In the genomic region with DNA sequence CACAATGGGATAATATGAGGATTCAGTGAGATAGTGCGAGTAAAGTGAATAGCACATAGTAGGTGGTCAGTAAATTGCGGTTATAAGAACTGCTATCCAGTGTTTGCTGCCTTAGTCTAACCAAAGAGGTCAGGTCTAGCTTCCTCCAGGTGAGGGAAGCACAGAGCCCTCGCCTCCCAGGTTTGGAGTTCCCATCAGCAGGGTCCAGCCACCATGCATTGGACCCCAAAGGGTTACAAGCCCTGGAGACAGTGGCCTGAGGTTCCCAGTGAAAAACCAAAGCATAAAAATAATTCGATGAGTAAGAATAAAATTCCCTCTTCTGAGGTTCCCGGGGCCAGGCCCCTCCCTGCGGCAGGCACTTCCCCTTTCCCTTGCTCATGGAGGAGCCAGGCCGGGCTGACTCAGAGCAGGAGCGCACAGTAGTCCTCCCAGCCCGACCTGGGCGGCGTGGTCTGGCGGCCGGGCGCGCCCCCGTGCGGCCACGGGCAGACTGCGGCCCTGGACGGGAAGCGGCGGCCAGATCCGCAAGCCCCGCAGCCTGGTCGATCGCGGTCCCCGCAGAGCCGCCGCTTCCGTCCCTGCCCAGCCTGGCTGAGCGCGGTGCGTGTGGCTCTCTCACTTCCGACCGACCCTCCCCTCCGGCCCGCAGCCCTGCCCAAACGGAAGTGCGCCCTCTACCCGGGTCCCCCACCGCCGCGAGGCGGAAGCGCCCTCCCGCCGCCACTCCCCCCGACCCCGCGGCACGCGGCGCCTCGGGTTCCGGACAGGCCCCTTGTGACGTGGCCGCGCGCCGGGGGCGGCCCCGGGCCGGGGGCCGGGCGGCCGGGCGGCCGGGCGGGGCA, we compare ENCODE assay signal across 1 cellular context.
A peak's percentile ranks its signal among the peaks of the same experiment; 100 is the strongest.
TF ChIP-seq lines count a peak whose summit lies in the region.

TSS of gene SLC39A13 (plus strand) at position 845 of the 845 bp plus-strand sequence. CDS start 1,505 bp downstream, outside the sequence.

TF ChIP-seq in K562, 482 proteins besides CTCF, POLR2A, EP300 and RAD21 (continued from another document and continues in another):
- TF ChIP-seq ARID3B (CRISPR knock-in tag; IDR thresholded peaks at IDR 0.05; ENCODE audit: borderline replicate concordance) (no peak), HCFC1 (IDR thresholded peaks at IDR 0.05; ENCODE audit: low read depth, low read length) (peak; percentile 89), MTA1 (IDR thresholded peaks at IDR 0.05; ENCODE audit: borderline replicate concordance) (no peak), POLR3A (IDR thresholded peaks at IDR 0.05; ENCODE audit: borderline replicate concordance, extremely low read depth, insufficient read depth, insufficient read length) (no peak), HNRNPK (IDR thresholded peaks at IDR 0.05; ENCODE audit: low read depth, low read length, poor library complexity, severe bottlenecking) (peak; percentile 85), ZNF184 (CRISPR knock-in tag; IDR thresholded peaks at IDR 0.05) (no peak), SIN3A (IDR thresholded peaks at IDR 0.05; ENCODE audit: borderline replicate concordance in 2 of 2, control insufficient read depth in 1 of 2, low read depth in 2 of 2, low read length in 2 of 2) (peak; percentile 12 to 69; a peak in 2 of 4 replicates), ZNF583 (CRISPR knock-in tag; IDR thresholded peaks at IDR 0.05) (peak; percentile 35; the same call in 1 of the 2 replicates), HNRNPLL (IDR thresholded peaks at IDR 0.05; ENCODE audit: low read depth, low read length, poor library complexity, severe bottlenecking) (peak; percentile 98), PREB (CRISPR knock-in tag; IDR thresholded peaks at IDR 0.05) (no peak), EGR1 (conservative IDR thresholded peaks at IDR 0.05) (0 out of 2 replicates have a peak, but pooled peaks have one; percentile 43), MAZ (CRISPR knock-in tag; conservative IDR thresholded peaks at IDR 0.05 in 1 of 2, IDR thresholded peaks at IDR 0.05 in 1 of 2) (peak; percentile 93 to 98), BRD9 (IDR thresholded peaks at IDR 0.05; ENCODE audit: low read depth, partially characterized antibody) (peak; percentile 82), TCF7L2 (IDR thresholded peaks at IDR 0.05; ENCODE audit: low read depth, low read length) (peak; percentile 42), ZNF175 (CRISPR knock-in tag; IDR thresholded peaks at IDR 0.05; ENCODE audit: low read depth) (peak; percentile 56), KAT2B (IDR thresholded peaks at IDR 0.05; ENCODE audit: low read depth, low read length) (no peak), MTA3 (IDR thresholded peaks at IDR 0.05; ENCODE audit: borderline replicate concordance) (peak; percentile 96; the same call in 1 of the 2 replicates), NFIX (CRISPR knock-in tag; IDR thresholded peaks at IDR 0.05; ENCODE audit: low read depth) (no peak), BCL6 (CRISPR knock-in tag; IDR thresholded peaks at IDR 0.05) (no peak), PPARD (CRISPR knock-in tag; IDR thresholded peaks at IDR 0.05) (no peak), CCAR2 (IDR thresholded peaks at IDR 0.05; ENCODE audit: low read depth, low read length) (no peak), FUS (optimal IDR thresholded peaks at IDR 0.05; ENCODE audit: low read depth, low read length) (no peak), RNF2 (IDR thresholded peaks at IDR 0.05) (no peak), HNRNPH1 (optimal IDR thresholded peaks at IDR 0.05; ENCODE audit: low read depth, low read length) (no peak), SMAD4 (CRISPR knock-in tag; conservative IDR thresholded peaks at IDR 0.05) (peak; percentile 96), ETV6 (IDR thresholded peaks at IDR 0.05; ENCODE audit: borderline replicate concordance in 1 of 2, low read depth in 2 of 2, low read length in 1 of 2) (peak; percentile 12 to 65; a peak in 1 of 4 replicates), ETV6 (CRISPR knock-in tag; IDR thresholded peaks at IDR 0.05; ENCODE audit: borderline replicate concordance) (0 out of 2 replicates have a peak, but pooled peaks have one; percentile 52), PHF20 (IDR thresholded peaks at IDR 0.05; ENCODE audit: partially characterized antibody) (peak; percentile 100), FOSL1 (tag; conservative IDR thresholded peaks at IDR 0.05) (peak; percentile 93), MCM2 (IDR thresholded peaks at IDR 0.05; ENCODE audit: low read depth) (peak; percentile 96)
- TF ChIP-seq, protein P1, sequence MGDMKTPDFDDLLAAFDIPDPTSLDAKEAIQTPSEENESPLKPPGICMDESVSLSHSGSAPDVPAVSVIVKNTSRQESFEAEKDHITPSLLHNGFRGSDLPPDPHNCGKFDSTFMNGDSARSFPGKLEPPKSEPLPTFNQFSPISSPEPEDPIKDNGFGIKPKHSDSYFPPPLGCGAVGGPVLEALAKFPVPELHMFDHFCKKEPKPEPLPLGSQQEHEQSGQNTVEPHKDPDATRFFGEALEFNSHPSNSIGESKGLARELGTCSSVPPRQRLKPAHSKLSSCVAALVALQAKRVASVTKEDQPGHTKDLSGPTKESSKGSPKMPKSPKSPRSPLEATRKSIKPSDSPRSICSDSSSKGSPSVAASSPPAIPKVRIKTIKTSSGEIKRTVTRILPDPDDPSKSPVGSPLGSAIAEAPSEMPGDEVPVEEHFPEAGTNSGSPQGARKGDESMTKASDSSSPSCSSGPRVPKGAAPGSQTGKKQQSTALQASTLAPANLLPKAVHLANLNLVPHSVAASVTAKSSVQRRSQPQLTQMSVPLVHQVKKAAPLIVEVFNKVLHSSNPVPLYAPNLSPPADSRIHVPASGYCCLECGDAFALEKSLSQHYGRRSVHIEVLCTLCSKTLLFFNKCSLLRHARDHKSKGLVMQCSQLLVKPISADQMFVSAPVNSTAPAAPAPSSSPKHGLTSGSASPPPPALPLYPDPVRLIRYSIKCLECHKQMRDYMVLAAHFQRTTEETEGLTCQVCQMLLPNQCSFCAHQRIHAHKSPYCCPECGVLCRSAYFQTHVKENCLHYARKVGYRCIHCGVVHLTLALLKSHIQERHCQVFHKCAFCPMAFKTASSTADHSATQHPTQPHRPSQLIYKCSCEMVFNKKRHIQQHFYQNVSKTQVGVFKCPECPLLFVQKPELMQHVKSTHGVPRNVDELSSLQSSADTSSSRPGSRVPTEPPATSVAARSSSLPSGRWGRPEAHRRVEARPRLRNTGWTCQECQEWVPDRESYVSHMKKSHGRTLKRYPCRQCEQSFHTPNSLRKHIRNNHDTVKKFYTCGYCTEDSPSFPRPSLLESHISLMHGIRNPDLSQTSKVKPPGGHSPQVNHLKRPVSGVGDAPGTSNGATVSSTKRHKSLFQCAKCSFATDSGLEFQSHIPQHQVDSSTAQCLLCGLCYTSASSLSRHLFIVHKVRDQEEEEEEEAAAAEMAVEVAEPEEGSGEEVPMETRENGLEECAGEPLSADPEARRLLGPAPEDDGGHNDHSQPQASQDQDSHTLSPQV (IDR thresholded peaks at IDR 0.05) = peak; percentile 84
- TF ChIP-seq, protein P2, sequence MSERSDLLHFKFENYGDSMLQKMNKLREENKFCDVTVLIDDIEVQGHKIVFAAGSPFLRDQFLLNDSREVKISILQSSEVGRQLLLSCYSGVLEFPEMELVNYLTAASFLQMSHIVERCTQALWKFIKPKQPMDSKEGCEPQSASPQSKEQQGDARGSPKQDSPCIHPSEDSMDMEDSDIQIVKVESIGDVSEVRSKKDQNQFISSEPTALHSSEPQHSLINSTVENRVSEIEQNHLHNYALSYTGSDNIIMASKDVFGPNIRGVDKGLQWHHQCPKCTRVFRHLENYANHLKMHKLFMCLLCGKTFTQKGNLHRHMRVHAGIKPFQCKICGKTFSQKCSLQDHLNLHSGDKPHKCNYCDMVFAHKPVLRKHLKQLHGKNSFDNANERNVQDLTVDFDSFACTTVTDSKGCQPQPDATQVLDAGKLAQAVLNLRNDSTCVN (CRISPR knock-in tag; IDR thresholded peaks at IDR 0.05) = no peak
- TF ChIP-seq, protein P3, sequence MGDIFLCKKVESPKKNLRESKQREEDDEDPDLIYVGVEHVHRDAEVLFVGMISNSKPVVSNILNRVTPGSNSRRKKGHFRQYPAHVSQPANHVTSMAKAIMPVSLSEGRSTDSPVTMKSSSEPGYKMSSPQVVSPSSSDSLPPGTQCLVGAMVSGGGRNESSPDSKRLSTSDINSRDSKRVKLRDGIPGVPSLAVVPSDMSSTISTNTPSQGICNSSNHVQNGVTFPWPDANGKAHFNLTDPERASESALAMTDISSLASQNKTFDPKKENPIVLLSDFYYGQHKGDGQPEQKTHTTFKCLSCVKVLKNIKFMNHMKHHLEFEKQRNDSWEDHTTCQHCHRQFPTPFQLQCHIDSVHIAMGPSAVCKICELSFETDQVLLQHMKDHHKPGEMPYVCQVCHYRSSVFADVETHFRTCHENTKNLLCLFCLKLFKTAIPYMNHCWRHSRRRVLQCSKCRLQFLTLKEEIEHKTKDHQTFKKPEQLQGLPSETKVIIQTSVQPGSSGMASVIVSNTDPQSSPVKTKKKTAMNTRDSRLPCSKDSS (IDR thresholded peaks at IDR 0.05; ENCODE audit: low read depth, partially characterized antibody) = no peak
- TF ChIP-seq, protein P4, sequence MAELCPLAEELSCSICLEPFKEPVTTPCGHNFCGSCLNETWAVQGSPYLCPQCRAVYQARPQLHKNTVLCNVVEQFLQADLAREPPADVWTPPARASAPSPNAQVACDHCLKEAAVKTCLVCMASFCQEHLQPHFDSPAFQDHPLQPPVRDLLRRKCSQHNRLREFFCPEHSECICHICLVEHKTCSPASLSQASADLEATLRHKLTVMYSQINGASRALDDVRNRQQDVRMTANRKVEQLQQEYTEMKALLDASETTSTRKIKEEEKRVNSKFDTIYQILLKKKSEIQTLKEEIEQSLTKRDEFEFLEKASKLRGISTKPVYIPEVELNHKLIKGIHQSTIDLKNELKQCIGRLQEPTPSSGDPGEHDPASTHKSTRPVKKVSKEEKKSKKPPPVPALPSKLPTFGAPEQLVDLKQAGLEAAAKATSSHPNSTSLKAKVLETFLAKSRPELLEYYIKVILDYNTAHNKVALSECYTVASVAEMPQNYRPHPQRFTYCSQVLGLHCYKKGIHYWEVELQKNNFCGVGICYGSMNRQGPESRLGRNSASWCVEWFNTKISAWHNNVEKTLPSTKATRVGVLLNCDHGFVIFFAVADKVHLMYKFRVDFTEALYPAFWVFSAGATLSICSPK (IDR thresholded peaks at IDR 0.05; ENCODE audit: borderline replicate concordance) = no peak
- TF ChIP-seq, protein P5, sequence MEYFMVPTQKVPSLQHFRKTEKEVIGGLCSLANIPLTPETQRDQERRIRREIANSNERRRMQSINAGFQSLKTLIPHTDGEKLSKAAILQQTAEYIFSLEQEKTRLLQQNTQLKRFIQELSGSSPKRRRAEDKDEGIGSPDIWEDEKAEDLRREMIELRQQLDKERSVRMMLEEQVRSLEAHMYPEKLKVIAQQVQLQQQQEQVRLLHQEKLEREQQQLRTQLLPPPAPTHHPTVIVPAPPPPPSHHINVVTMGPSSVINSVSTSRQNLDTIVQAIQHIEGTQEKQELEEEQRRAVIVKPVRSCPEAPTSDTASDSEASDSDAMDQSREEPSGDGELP (CRISPR knock-in tag; IDR thresholded peaks at IDR 0.05; ENCODE audit: borderline replicate concordance) = peak; percentile 87
- TF ChIP-seq, protein P6, sequence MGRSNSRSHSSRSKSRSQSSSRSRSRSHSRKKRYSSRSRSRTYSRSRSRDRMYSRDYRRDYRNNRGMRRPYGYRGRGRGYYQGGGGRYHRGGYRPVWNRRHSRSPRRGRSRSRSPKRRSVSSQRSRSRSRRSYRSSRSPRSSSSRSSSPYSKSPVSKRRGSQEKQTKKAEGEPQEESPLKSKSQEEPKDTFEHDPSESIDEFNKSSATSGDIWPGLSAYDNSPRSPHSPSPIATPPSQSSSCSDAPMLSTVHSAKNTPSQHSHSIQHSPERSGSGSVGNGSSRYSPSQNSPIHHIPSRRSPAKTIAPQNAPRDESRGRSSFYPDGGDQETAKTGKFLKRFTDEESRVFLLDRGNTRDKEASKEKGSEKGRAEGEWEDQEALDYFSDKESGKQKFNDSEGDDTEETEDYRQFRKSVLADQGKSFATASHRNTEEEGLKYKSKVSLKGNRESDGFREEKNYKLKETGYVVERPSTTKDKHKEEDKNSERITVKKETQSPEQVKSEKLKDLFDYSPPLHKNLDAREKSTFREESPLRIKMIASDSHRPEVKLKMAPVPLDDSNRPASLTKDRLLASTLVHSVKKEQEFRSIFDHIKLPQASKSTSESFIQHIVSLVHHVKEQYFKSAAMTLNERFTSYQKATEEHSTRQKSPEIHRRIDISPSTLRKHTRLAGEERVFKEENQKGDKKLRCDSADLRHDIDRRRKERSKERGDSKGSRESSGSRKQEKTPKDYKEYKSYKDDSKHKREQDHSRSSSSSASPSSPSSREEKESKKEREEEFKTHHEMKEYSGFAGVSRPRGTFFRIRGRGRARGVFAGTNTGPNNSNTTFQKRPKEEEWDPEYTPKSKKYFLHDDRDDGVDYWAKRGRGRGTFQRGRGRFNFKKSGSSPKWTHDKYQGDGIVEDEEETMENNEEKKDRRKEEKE (IDR thresholded peaks at IDR 0.05; ENCODE audit: borderline replicate concordance in 1 of 2, control insufficient read depth in 1 of 2, low read depth in 2 of 2, low read length in 1 of 2) = peak in 1 of 2 experiments; percentile 75; a peak in 1 of 4 replicates
- TF ChIP-seq, protein P7, sequence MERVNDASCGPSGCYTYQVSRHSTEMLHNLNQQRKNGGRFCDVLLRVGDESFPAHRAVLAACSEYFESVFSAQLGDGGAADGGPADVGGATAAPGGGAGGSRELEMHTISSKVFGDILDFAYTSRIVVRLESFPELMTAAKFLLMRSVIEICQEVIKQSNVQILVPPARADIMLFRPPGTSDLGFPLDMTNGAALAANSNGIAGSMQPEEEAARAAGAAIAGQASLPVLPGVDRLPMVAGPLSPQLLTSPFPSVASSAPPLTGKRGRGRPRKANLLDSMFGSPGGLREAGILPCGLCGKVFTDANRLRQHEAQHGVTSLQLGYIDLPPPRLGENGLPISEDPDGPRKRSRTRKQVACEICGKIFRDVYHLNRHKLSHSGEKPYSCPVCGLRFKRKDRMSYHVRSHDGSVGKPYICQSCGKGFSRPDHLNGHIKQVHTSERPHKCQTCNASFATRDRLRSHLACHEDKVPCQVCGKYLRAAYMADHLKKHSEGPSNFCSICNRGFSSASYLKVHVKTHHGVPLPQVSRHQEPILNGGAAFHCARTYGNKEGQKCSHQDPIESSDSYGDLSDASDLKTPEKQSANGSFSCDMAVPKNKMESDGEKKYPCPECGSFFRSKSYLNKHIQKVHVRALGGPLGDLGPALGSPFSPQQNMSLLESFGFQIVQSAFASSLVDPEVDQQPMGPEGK (CRISPR knock-in tag; IDR thresholded peaks at IDR 0.05; ENCODE audit: borderline replicate concordance) = no peak
